13 cellular contexts compared by ENCODE assay signal in genomic region chr9:36893148-36893547, GRCh38.
"Had no signal": no experiment of that assay in that cellular context is flagged by ENCODE, and none has a peak within 500 bp of the region (broad histone marks: within the 10 kb centered on the region; RNA-seq: fewer than 3 reads in every experiment).

No MANE protein-coding gene starts in this region.

- H3K4me3 Mint-ChIP-seq: activated T-helper 17 cell treated with anti-CD3 and anti-CD28 coated beads, Interleukin-2, amount 50 U/mL, for 72 hours; naive thymus-derived CD8-positive, alpha-beta T cell had no signal

- H3K4me1 ChIP-seq: adrenal gland, thyroid gland, vagina had no signal

- H3K27ac Mint-ChIP-seq: activated T-helper 17 cell treated with anti-CD3 and anti-CD28 coated beads, Interleukin-2, amount 50 U/mL, for 72 hours; naive thymus-derived CD8-positive, alpha-beta T cell had no signal

- FAIRE-seq: frontal cortex had no signal

- H3K9me3 Mint-ChIP-seq: activated T-helper 17 cell treated with anti-CD3 and anti-CD28 coated beads, Interleukin-2, amount 50 U/mL, for 72 hours; naive thymus-derived CD8-positive, alpha-beta T cell had no signal

- H3K36me3 Mint-ChIP-seq: naive thymus-derived CD8-positive, alpha-beta T cell had no signal

- H3K4me1 Mint-ChIP-seq: activated T-helper 17 cell treated with anti-CD3 and anti-CD28 coated beads, Interleukin-2, amount 50 U/mL, for 72 hours; naive thymus-derived CD8-positive, alpha-beta T cell had no signal

- H3K4me3 ChIP-seq: adrenal gland, thyroid gland, vagina had no signal

- ATAC-seq: activated T-helper 17 cell treated with anti-CD3 and anti-CD28 coated beads, Interleukin-2, amount 50 U/mL, for 72 hours; naive thymus-derived CD8-positive, alpha-beta T cell had no signal

- H3K27ac ChIP-seq: adrenal gland, brain microvascular endothelial cell, thyroid gland, vagina had no signal

- DNase-seq: activated CD4-positive, alpha-beta T cell treated with anti-CD3 and anti-CD28 coated beads, Interleukin-2, amount 50 U/mL, for 1 hour; activated naive CD4-positive, alpha-beta T cell treated with anti-CD3 and anti-CD28 coated beads, Interleukin-2, amount 50 U/mL, for 16 hours; activated T-cell treated with anti-CD3 and anti-CD28 coated beads for 4 hours; brain microvascular endothelial cell; naive thymus-derived CD8-positive, alpha-beta T cell; stimulated activated CD4-positive, alpha-beta T cell treated with anti-CD3 and anti-CD28 coated beads, Interleukin-15, amount 100 ng/mL, for 24 hours; stimulated activated CD4-positive, alpha-beta T cell treated with anti-CD3 and anti-CD28 coated beads, Interleukin-4, amount 100 ng/mL, for 4 hours; T-helper 2 cell; thyroid gland had no signal

- H3K36me3 ChIP-seq: adrenal gland, brain microvascular endothelial cell, thyroid gland, vagina had no signal

- H3K27me3 ChIP-seq: adrenal gland, thyroid gland, vagina had no signal

- H3K9me3 ChIP-seq: adrenal gland, thyroid gland, vagina had no signal
